Comparison of ENCODE assay signal across 11 cellular contexts in the genomic region with DNA sequence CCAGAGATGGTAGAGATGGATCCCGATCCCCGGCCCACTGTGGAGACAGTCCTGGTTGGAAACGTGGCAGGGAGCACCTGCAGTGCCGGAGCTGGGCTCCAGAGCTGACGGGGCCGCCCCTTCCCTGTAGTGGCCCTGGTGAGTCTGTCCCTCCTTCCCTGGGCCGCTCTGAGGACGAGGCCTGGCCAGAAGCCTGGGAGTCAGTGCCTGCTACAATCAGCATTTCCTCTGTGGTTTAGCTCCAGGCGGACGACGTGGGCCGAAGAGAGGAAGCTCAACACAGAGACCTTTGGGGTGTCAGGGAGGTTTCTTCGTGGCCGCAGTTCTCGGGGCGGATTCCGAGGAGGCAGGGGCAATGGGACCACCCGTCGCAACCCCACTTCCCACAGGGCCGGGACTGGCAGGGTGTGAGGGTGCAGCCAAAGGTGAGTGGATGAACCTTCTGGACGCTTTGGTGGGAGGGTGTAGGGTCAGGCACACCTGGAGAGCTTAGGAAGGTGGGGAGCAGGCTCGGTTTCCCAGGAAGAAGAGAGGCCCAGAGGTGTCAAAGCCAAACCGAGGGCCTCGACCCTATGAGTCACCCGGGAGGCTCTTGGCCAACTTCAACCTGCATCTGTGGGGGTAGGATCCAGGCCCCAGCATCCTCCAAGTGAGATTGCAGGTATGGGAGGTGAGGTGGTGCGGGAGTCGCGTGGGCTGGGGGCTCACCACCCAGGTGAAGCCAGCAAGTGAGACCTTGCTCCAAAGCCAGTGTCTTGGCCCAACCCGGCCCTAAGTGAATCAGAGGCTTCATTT. TPM values are rescaled to one million over a fixed set of nuclear protein-coding genes. Genes with fewer than 3 reads are reported as not detected.
DNase-seq lines count a peak whose midpoint lies in the region; ATAC-seq and TF ChIP-seq lines count a peak whose summit lies in the region.
"Had no signal": no experiment of that assay in that cellular context is flagged by ENCODE, and none has a peak within 500 bp of the region (broad histone marks: within the 10 kb centered on the region; RNA-seq: fewer than 3 reads in every experiment).

No MANE protein-coding gene starts in this region.

- no peak overlapping the region for H2BK15ac ChIP-seq in H9 (ENCODE audit: low read depth, low read length)

- H2BK12ac ChIP-seq in H9 (ENCODE audit: insufficient read length, low read depth, low read length) = no peak overlapping the region

- H3K36me3 ChIP-seq in naive thymus-derived CD4-positive, alpha-beta T cell (ENCODE audit: control insufficient read depth in 2 of 3, insufficient read depth in 3 of 3, low read length in 3 of 3) = peaks cover 41 to 96% (median 45%) of the 10 kb centered on the region in 3 experiments
- H3K36me3 ChIP-seq in transverse colon (peaks cover 0 to 68% (median 21%) of the 10 kb centered on the region in 4 donors), vagina (peaks cover 4 to 80% of the 10 kb centered on the region in 2 donors)

- 87% methylated on average over 27 of the region's 29 CpGs; no CpG with 5 or more reads in 1 of the 2 donors for WGBS in transverse colon (ENCODE audit: low coverage in 1 of 2), 2 donors
- no CpG with 5 or more reads among the region's 29 CpGs for WGBS in H9 (ENCODE audit: extremely low coverage, insufficient read length, low lambda C conversion rate)

- H3K14ac ChIP-seq in H9 (ENCODE audit: insufficient read depth, low read length) = no peak overlapping the region

- CTCF ChIA-PET in naive thymus-derived CD4-positive, alpha-beta T cell (lab: Charles Lee) = interaction anchor here (0.9 to 4.9 kb wide), 3 partner anchors 9 to 122 kb away, joined by 4 to 27 read pairs (median 6); no protein-coding TSS in a partner anchor

- H4K91ac ChIP-seq in H9 (ENCODE audit: insufficient read length, low read depth, low read length) = no peak overlapping the region

- H2AK5ac ChIP-seq in H9 (ENCODE audit: insufficient read length, low read length) = no peak overlapping the region

- H4K8ac ChIP-seq in H9 (replicated peaks; ENCODE audit: insufficient read length, low read depth, low read length) = no peak overlapping the region

- H2AFZ ChIP-seq in H9 (ENCODE audit: low read length) = no peak overlapping the region
- H2AFZ ChIP-seq: GM23338 had no signal

- H3K23ac ChIP-seq in H9 (ENCODE audit: insufficient read length, low read depth, low read length) = no peak overlapping the region

- no peaks in the 10 kb centered on the region for H3K23me2 ChIP-seq in H9 (ENCODE audit: insufficient read length, low read depth, low read length, poor library complexity, severe bottlenecking)

- H3K27me3 ChIP-seq in naive thymus-derived CD4-positive, alpha-beta T cell (ENCODE audit: control insufficient read depth in 2 of 2, insufficient read depth in 2 of 2, low read length in 2 of 2) = no peaks in the 10 kb centered on the region
- H3K27me3 ChIP-seq in transverse colon (no peaks in the 10 kb centered on the region), H9 (ENCODE audit: insufficient read depth, low read length) (no peaks in the 10 kb centered on the region), vagina (no peaks in the 10 kb centered on the region)

- no peak for ATAC-seq in activated naive CD8-positive, alpha-beta T cell treated with anti-CD3 and anti-CD28 coated beads, Interleukin-2, amount 50 U/mL, for 24 hours
- ATAC-seq in naive thymus-derived CD4-positive, alpha-beta T cell = no peak

- no peak for TF ChIP-seq POLR2A in transverse colon (IDR thresholded peaks at IDR 0.05)
- TF ChIP-seq POLR2A in vagina (IDR thresholded peaks at IDR 0.05) = no peak

- H3K27ac Mint-ChIP-seq in activated naive CD8-positive, alpha-beta T cell = peak overlapping the region; percentile 81
- H3K27ac Mint-ChIP-seq in activated naive CD8-positive, alpha-beta T cell treated with anti-CD3 and anti-CD28 coated beads, Interleukin-2, amount 50 U/mL, for 24 hours = no peak overlapping the region
- H3K27ac Mint-ChIP-seq in naive thymus-derived CD4-positive, alpha-beta T cell = peak overlapping the region in 4 of 9 donors; percentile 85 to 91 (median 88)
- H3K27ac Mint-ChIP-seq in H9 = peak overlapping the region in 1 of 3 experiments; percentile 40; a peak in 1 of 7 replicates

- H4K5ac ChIP-seq in H9 (ENCODE audit: insufficient read length, low read depth, low read length) = no peak overlapping the region

- peaks cover 2% of the 10 kb centered on the region for H3K79me1 ChIP-seq in H9 (ENCODE audit: insufficient read depth, low read depth, low read length, poor library complexity, severe bottlenecking)

- H3T11ph ChIP-seq in H9 (ENCODE audit: low read length) = no peak overlapping the region

- no peaks in the 10 kb centered on the region for H4K20me1 ChIP-seq in H9 (ENCODE audit: control insufficient read depth, insufficient read depth, insufficient read length)

- TF ChIP-seq EP300 in transverse colon (IDR thresholded peaks at IDR 0.05; ENCODE audit: low read depth) = no peak

- no peak for TF ChIP-seq CTCF in transverse colon (IDR thresholded peaks at IDR 0.05)
- no peak for TF ChIP-seq CTCF in H9 (conservative IDR thresholded peaks at IDR 0.05)
- TF ChIP-seq CTCF in vagina (IDR thresholded peaks at IDR 0.05) = no peak

- H3K9ac ChIP-seq in H9 (ENCODE audit: extremely low read depth, insufficient read length, low read length) = no peak overlapping the region

- no peak overlapping the region for H3K4me3 Mint-ChIP-seq in activated naive CD8-positive, alpha-beta T cell
- no peak overlapping the region for H3K4me3 Mint-ChIP-seq in activated naive CD8-positive, alpha-beta T cell treated with anti-CD3 and anti-CD28 coated beads, Interleukin-2, amount 50 U/mL, for 24 hours
- peak overlapping the region in 1 of 10 donors; percentile 29 for H3K4me3 Mint-ChIP-seq in naive thymus-derived CD4-positive, alpha-beta T cell
- H3K4me3 Mint-ChIP-seq in H9 = no peak overlapping the region
- H3K4me3 Mint-ChIP-seq: GM23338 had no signal

- H2BK20ac ChIP-seq in H9 (ENCODE audit: low read depth, low read length, poor library complexity, severe bottlenecking) = no peak overlapping the region

- H3K4me1 Mint-ChIP-seq in activated naive CD8-positive, alpha-beta T cell (ENCODE audit: low read depth) = peaks cover 31% of the 10 kb centered on the region
- peaks cover 25% of the 10 kb centered on the region for H3K4me1 Mint-ChIP-seq in activated naive CD8-positive, alpha-beta T cell treated with anti-CD3 and anti-CD28 coated beads, Interleukin-2, amount 50 U/mL, for 24 hours
- peaks cover 29 to 49% (median 34%) of the 10 kb centered on the region in 7 donors for H3K4me1 Mint-ChIP-seq in naive thymus-derived CD4-positive, alpha-beta T cell
- no peaks in the 10 kb centered on the region for H3K4me1 Mint-ChIP-seq in H9

- peak overlapping the region; percentile 54 for H3K27ac ChIP-seq in cingulate gyrus (ENCODE audit: low read depth, low read length)
- H3K27ac ChIP-seq in naive thymus-derived CD4-positive, alpha-beta T cell (ENCODE audit: low read depth, low read length) = peak overlapping the region; percentile 40
- peak overlapping the region; percentile 8 to 53 (median 30) for H3K27ac ChIP-seq in transverse colon
- H3K27ac ChIP-seq in H9 (ENCODE audit: insufficient read length, low read depth, low read length) = no peak overlapping the region
- H3K27ac ChIP-seq in vagina = no peak overlapping the region

- no peak overlapping the region for H2BK120ac ChIP-seq in H9 (ENCODE audit: low read depth, low read length, poor library complexity, severe bottlenecking)

- H3K36me3 Mint-ChIP-seq in activated naive CD8-positive, alpha-beta T cell = peaks cover 7% of the 10 kb centered on the region
- H3K36me3 Mint-ChIP-seq in activated naive CD8-positive, alpha-beta T cell treated with anti-CD3 and anti-CD28 coated beads, Interleukin-2, amount 50 U/mL, for 24 hours (ENCODE audit: low read depth) = peaks cover 55% of the 10 kb centered on the region
- H3K36me3 Mint-ChIP-seq in naive thymus-derived CD4-positive, alpha-beta T cell = peaks cover 17 to 54% (median 40%) of the 10 kb centered on the region in 5 donors
- H3K36me3 Mint-ChIP-seq in H9 (ENCODE audit: insufficient read depth in 1 of 3, low read depth in 3 of 3) = peaks cover 54 to 100% (median 94%) of the 10 kb centered on the region in 3 experiments

- no peak for DNase-seq in activated naive CD8-positive, alpha-beta T cell treated with anti-CD3 and anti-CD28 coated beads, Interleukin-2, amount 50 U/mL, for 24 hours
- DNase-seq in naive thymus-derived CD4-positive, alpha-beta T cell = no peak
- DNase-seq in transverse colon (no peak), NCI-H748 (lab: John Stamatoyannopoulos, UW; ENCODE audit: unreplicated experiment) (no peak), H9 (no peak), vagina (ENCODE audit: extremely low spot score in 2 of 2) (no peak)
- DNase-seq: amniotic stem cell, RPMI8226 had no signal

- H3K4me3 ChIP-seq in naive thymus-derived CD4-positive, alpha-beta T cell (ENCODE audit: low read length) = no peak overlapping the region
- no peak overlapping the region for H3K4me3 ChIP-seq in transverse colon
- H3K4me3 ChIP-seq in vagina = no peak overlapping the region
- H3K4me3 ChIP-seq: GM23338 had no signal

- POLR2A ChIA-PET in naive thymus-derived CD4-positive, alpha-beta T cell (lab: Charles Lee) = interaction anchor here (0.7 to 4.9 kb wide), 7 partner anchors 8 to 102 kb away, joined by 3 to 29 read pairs (median 3); partner anchors contain the start of gene LSM14B

- H3K9me3 Mint-ChIP-seq in activated naive CD8-positive, alpha-beta T cell (ENCODE audit: low read depth) = no peaks in the 10 kb centered on the region
- H3K9me3 Mint-ChIP-seq in activated naive CD8-positive, alpha-beta T cell treated with anti-CD3 and anti-CD28 coated beads, Interleukin-2, amount 50 U/mL, for 24 hours = no peaks in the 10 kb centered on the region
- peaks cover 0 to 2% (median 0%) of the 10 kb centered on the region in 11 donors for H3K9me3 Mint-ChIP-seq in naive thymus-derived CD4-positive, alpha-beta T cell
- H3K9me3 Mint-ChIP-seq in H9 = no peaks in the 10 kb centered on the region
- H3K9me3 Mint-ChIP-seq: GM23338 had no signal

- H3K4me1 ChIP-seq in naive thymus-derived CD4-positive, alpha-beta T cell (ENCODE audit: control insufficient read depth in 2 of 2, insufficient read depth in 2 of 2, low read length in 2 of 2) = no peaks in the 10 kb centered on the region
- H3K4me1 ChIP-seq in transverse colon (peaks cover 0 to 7% (median 0%) of the 10 kb centered on the region in 4 donors), H9 (ENCODE audit: insufficient read depth, low read length) (no peaks in the 10 kb centered on the region), vagina (peaks cover 22% of the 10 kb centered on the region)

- H3K4me2 ChIP-seq in H9 (ENCODE audit: insufficient read depth, insufficient read length, low read length) = no peak overlapping the region
- H3K4me2 ChIP-seq: GM23338 had no signal

- intact Hi-C loops in naive thymus-derived CD4-positive, alpha-beta T cell (cut with micrococcal nuclease) = no loop called here
- intact Hi-C loops in transverse colon (cut with DNase I; ENCODE audit: low total_unique reads) (no loop called here), vagina (cut with DNase I) (no loop called here)

- H3K56ac ChIP-seq in H9 (ENCODE audit: insufficient read length, low read depth, low read length) = no peak overlapping the region

- H3K27me3 Mint-ChIP-seq in activated naive CD8-positive, alpha-beta T cell = no peaks in the 10 kb centered on the region
- no peaks in the 10 kb centered on the region for H3K27me3 Mint-ChIP-seq in activated naive CD8-positive, alpha-beta T cell treated with anti-CD3 and anti-CD28 coated beads, Interleukin-2, amount 50 U/mL, for 24 hours
- no peaks in the 10 kb centered on the region for H3K27me3 Mint-ChIP-seq in naive thymus-derived CD4-positive, alpha-beta T cell
- no peaks in the 10 kb centered on the region; the same call in 1 of the 2 replicates for H3K27me3 Mint-ChIP-seq in H9 (ENCODE audit: low read depth)

- H3K4ac ChIP-seq in H9 (ENCODE audit: low read depth, low read length) = no peak overlapping the region

- H3K79me2 ChIP-seq in H9 (ENCODE audit: insufficient read depth, low read length) = no peaks in the 10 kb centered on the region

- no peak overlapping the region for H3K18ac ChIP-seq in H9 (ENCODE audit: insufficient read length, low read depth, low read length)

- no peak overlapping the region for H2BK5ac ChIP-seq in H9 (ENCODE audit: insufficient read length, low read length)

- H3K9me3 ChIP-seq in naive thymus-derived CD4-positive, alpha-beta T cell (ENCODE audit: control insufficient read depth in 2 of 3, low read length in 3 of 3) = no peaks in the 10 kb centered on the region
- H3K9me3 ChIP-seq in transverse colon (no peaks in the 10 kb centered on the region), H9 (ENCODE audit: control insufficient read depth, low read depth, low read length) (no peaks in the 10 kb centered on the region), vagina (no peaks in the 10 kb centered on the region)

- in situ Hi-C loops in transverse colon (cut with MboI; ENCODE audit: low pct_ligation_motif_present in 1 of 4, low pct_unique_long_range_greater_than_20kb in 1 of 4, low sequenced_read_pairs in 3 of 4) = no loop called here

RNA-seq across cellular contexts. Expression of gene PSMA7, which starts 9.9 kb away (rescaled TPM):
- 100 to 1,000 TPM; 125 to 301 (median 165) TPM for total RNA-seq in naive thymus-derived CD4-positive, alpha-beta T cell
- 100 to 1,000 TPM; 377 to 406 TPM for polyA plus RNA-seq in naive thymus-derived CD4-positive, alpha-beta T cell
- 100 to 1,000 TPM; 154 to 241 (median 234) TPM for total RNA-seq in transverse colon
- 332 and 337 TPM in 2 replicates for total RNA-seq in H9 (2021)
- total RNA-seq in vagina = 319 TPM

RNA-seq across cellular contexts. Expression of gene SS18L1, which starts 10.3 kb away (rescaled TPM):
- total RNA-seq in naive thymus-derived CD4-positive, alpha-beta T cell = 10 to 100 TPM; 17.8 to 26.7 (median 22.6) TPM
- under 1 TPM; 0.47 to 0.54 TPM for polyA plus RNA-seq in naive thymus-derived CD4-positive, alpha-beta T cell
- total RNA-seq in transverse colon (10 to 100 TPM; 14.7 to 23.2 (median 22.1) TPM), H9 (2021) (18.8 and 22.2 TPM in 2 replicates), vagina (25.3 TPM)

RNA-seq across cellular contexts. Expression of gene LSM14B, which starts 11.0 kb away (rescaled TPM):
- total RNA-seq in naive thymus-derived CD4-positive, alpha-beta T cell = 10 to 100 TPM; 39.5 to 61.5 (median 41.9) TPM
- 1 to 10 TPM; 1.4 to 1.9 TPM for polyA plus RNA-seq in naive thymus-derived CD4-positive, alpha-beta T cell
- total RNA-seq in transverse colon (10 to 100 TPM; 22.1 to 45.3 (median 35.6) TPM), H9 (2021) (77.9 and 82.4 TPM in 2 replicates), vagina (23.6 TPM)

RNA-seq across cellular contexts. Expression of gene MTG2, which starts 49.6 kb away (rescaled TPM):
- 10 to 100 TPM; 20.4 to 51.5 (median 41.8) TPM for total RNA-seq in naive thymus-derived CD4-positive, alpha-beta T cell
- 10 to 100 TPM; 18.2 to 31.8 TPM for polyA plus RNA-seq in naive thymus-derived CD4-positive, alpha-beta T cell
- total RNA-seq in transverse colon (10 to 100 TPM in 3 of 4 donors, 1 to 10 TPM in 1; 9.8 to 58.0 (median 23.1) TPM), H9 (2021) (25.1 and 27.7 TPM in 2 replicates), vagina (13.3 TPM)

Comparison
In these comparisons a context has a peak if more than half of its experiments do, and no peak if none do; other contexts are left out.
1. H3K27ac ChIP-seq: peak in cingulate gyrus (single experiment), naive thymus-derived CD4-positive, alpha-beta T cell (single experiment) and transverse colon (4 of 4); none in H9 (single experiment) and vagina (single experiment).